ENCODE assay signal across 9 cellular contexts in genomic region chr15:77702211-77702957, GRCh38.
DNase-seq lines count a peak whose midpoint lies in the region; ATAC-seq and TF ChIP-seq lines count a peak whose summit lies in the region.
"Had no signal": no experiment of that assay in that cellular context is flagged by ENCODE, and none has a peak within 500 bp of the region (broad histone marks: within the 10 kb centered on the region; RNA-seq: fewer than 3 reads in every experiment).

No MANE protein-coding gene starts in this region.

- TF ChIP-seq CTCF in adrenal gland (IDR thresholded peaks at IDR 0.05) = no peak

- 22 to 43% (median 39%) methylated on average over 2 to 5 of the region's 5 CpGs for WGBS in adrenal gland, 4 donors

- DNase-seq in ELR (ENCODE audit: low read depth) (peak; percentile 16), adrenal gland (peak in 5 of 7 donors; percentile 25 to 32 (median 27)), left kidney (ENCODE audit: low read depth, low spot score) (peak; percentile 93), NCI-H1436 treated with DMSO at 0.1 percent for 48 hours (lab: John Stamatoyannopoulos, UW) (no peak)
- DNase-seq in Jurkat, Clone E6-1 (ENCODE audit: low read depth, low spot score) = peak; percentile 4
- no peak for DNase-seq in NK-92 treated with Interleukin-12 subunit alpha and Interleukin-12 subunit beta, amount 100 ng/mL, for 24 hours (lab: John Stamatoyannopoulos, UW)
- DNase-seq: stimulated activated naive CD4-positive, alpha-beta T cell treated with Interleukin-2 at 50 U/mL for 16 hours had no signal

- no peak overlapping the region for H3K4me3 ChIP-seq in Jurkat, Clone E6-1 (ENCODE audit: low read length)
- no peak overlapping the region for H3K4me3 ChIP-seq in adrenal gland

- H3K27me3 ChIP-seq in adrenal gland = no peaks in the 10 kb centered on the region

- no peaks in the 10 kb centered on the region for H3K4me1 ChIP-seq in adrenal gland (replicated peaks in 1 of 2)

- no peak overlapping the region for H3K27ac ChIP-seq in adrenal gland

- H3K9me3 ChIP-seq in adrenal gland (replicated peaks in 1 of 3) = no peaks in the 10 kb centered on the region

- ATAC-seq in GM21717 (IDR thresholded peaks at IDR 0.05; ENCODE audit: unreplicated experiment) (no peak), GM19397 (IDR thresholded peaks at IDR 0.05; ENCODE audit: unreplicated experiment) (no peak)

- H3K36me3 ChIP-seq in adrenal gland (replicated peaks in 1 of 2) = no peaks in the 10 kb centered on the region

- intact Hi-C loops in adrenal gland (cut with DNase I) = no loop called here

- no peak for TF ChIP-seq POLR2A in adrenal gland (IDR thresholded peaks at IDR 0.05)

Comparison
In these comparisons a context has a peak if more than half of its experiments do, and no peak if none do; other contexts are left out.
1. DNase-seq: peak in ELR (single experiment), Jurkat, Clone E6-1 (single experiment), adrenal gland (5 of 7) and left kidney (single experiment); none in NK-92 treated with Interleukin-12 subunit alpha and Interleukin-12 subunit beta, amount 100 ng/mL, for 24 hours (single experiment) and NCI-H1436 treated with DMSO at 0.1 percent for 48 hours (single experiment).